ENCODE assay signal across 13 cellular contexts in the genomic region with DNA sequence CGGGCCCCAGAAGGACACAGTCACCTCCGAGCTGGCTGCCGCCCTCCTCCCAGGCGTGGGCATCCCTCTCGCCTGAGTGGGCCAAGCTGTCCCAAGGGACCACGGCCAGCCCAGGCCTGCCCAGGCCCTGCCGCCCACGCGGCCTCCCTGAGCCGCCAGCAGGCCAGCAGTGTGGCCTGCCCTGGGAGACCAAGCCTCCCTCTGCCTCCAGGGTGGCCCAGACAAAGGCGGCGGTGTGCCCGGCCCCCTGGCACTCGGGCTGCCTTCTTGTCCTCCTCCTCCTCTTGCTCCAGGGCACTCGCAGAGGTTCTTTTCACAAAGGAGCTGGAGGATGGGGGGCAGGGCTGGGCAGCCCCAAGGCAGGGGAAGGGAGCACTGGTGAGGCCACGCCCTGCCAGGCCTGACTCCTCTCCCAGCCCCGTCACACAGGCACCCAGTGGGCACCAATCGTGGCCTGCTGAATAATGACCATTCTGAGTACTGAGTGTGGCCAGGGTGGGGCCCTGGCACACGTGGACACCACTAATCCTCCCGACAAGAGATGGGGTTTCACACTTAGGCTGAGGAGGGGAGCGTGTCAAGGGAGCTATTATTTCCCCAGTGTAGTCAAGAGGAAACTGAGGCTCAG. TPM values are rescaled to one million over a fixed set of nuclear protein-coding genes. Genes with fewer than 3 reads are reported as not detected.
A peak's percentile ranks its signal among the peaks of the same experiment; 100 is the strongest.
DNase-seq lines count a peak whose midpoint lies in the region; ATAC-seq lines count a peak whose summit lies in the region.
"Had no signal": no experiment of that assay in that cellular context is flagged by ENCODE, and none has a peak within 500 bp of the region (broad histone marks: within the 10 kb centered on the region; RNA-seq: fewer than 3 reads in every experiment).

No MANE protein-coding gene starts in this region.

- peak overlapping the region; percentile 81 to 93 for H3K27ac Mint-ChIP-seq in effector memory CD8-positive, alpha-beta T cell

- H3K36me3 Mint-ChIP-seq in effector memory CD8-positive, alpha-beta T cell (ENCODE audit: insufficient read depth) = peaks cover 12% of the 10 kb centered on the region

- no peaks in the 10 kb centered on the region for H3K27me3 Mint-ChIP-seq in effector memory CD8-positive, alpha-beta T cell

- peak overlapping the region; percentile 44 to 47 for H3K4me3 Mint-ChIP-seq in effector memory CD8-positive, alpha-beta T cell

- H3K9me3 Mint-ChIP-seq in effector memory CD8-positive, alpha-beta T cell = no peaks in the 10 kb centered on the region

- DNase-seq in NCI-H526 (lab: John Stamatoyannopoulos, UW) = peak; percentile 10 to 58
- DNase-seq in NCI-H526 treated with DMSO at 0.1 percent for 48 hours (lab: John Stamatoyannopoulos, UW) = no peak
- peak; percentile 84 for DNase-seq in NCI-H69 (lab: John Stamatoyannopoulos, UW)
- DNase-seq in effector memory CD8-positive, alpha-beta T cell = no peak
- peak; percentile 63 for DNase-seq in retina
- no peak for DNase-seq in dermis blood vessel endothelial cell
- no peak for DNase-seq in GM03348 (ENCODE audit: low spot score)
- no peak for DNase-seq in NCI-H1048 (lab: John Stamatoyannopoulos, UW)
- DNase-seq: esophagus squamous epithelium, KBM-7, mucosa of descending colon, sigmoid colon, upper lobe of left lung had no signal

- H3K4me1 Mint-ChIP-seq in effector memory CD8-positive, alpha-beta T cell (ENCODE audit: low read depth in 2 of 2) = peaks cover 58 to 62% of the 10 kb centered on the region in 2 donors

- ATAC-seq in effector memory CD8-positive, alpha-beta T cell (replicated peaks) = no peak
- ATAC-seq: mucosa of descending colon had no signal

RNA-seq across cellular contexts. Expression of a gene that starts 25.3 kb away (rescaled TPM):
- 15.8 and 16.5 TPM in 2 replicates for total RNA-seq in dermis blood vessel endothelial cell

Comparison
In these comparisons a context has a peak if more than half of its experiments do, and no peak if none do; other contexts are left out.
1. DNase-seq: peak in NCI-H526 (2 of 2), NCI-H69 (single experiment) and retina (single experiment); none in NCI-H526 treated with DMSO at 0.1 percent for 48 hours (single experiment), effector memory CD8-positive, alpha-beta T cell (0 of 3), dermis blood vessel endothelial cell (single experiment), GM03348 (single experiment) and NCI-H1048 (single experiment).